ENCODE assay signal across 1 cellular context in genomic region chr3:169430687-169431404, GRCh38.
TF ChIP-seq lines count a peak whose summit lies in the region.

No MANE protein-coding gene starts in this region.

TF ChIP-seq in GM23338, 12 proteins besides CTCF, POLR2A, EP300 and RAD21 (continued from another document):
- no peak for TF ChIP-seq ETS1 (IDR thresholded peaks at IDR 0.05)
- TF ChIP-seq ZNF114 (CRISPR knock-in tag; IDR thresholded peaks at IDR 0.05) = no peak
- TF ChIP-seq EZH2phosphoT487 (IDR thresholded peaks at IDR 0.05; ENCODE audit: unreplicated experiment) = no peak
- TF ChIP-seq STAT1 (IDR thresholded peaks at IDR 0.05; ENCODE audit: unreplicated experiment) = no peak
- no peak for TF ChIP-seq ZNF331 (CRISPR knock-in tag; IDR thresholded peaks at IDR 0.05; ENCODE audit: low read depth)
- TF ChIP-seq POLR2AphosphoS5 (IDR thresholded peaks at IDR 0.05; ENCODE audit: low read depth) = no peak
- no peak for TF ChIP-seq NANOG (IDR thresholded peaks at IDR 0.05; ENCODE audit: borderline replicate concordance)
